ENCODE assay signal across 8 cellular contexts in genomic region chr10:101043356-101043707, GRCh38. TPM values are rescaled to one million over a fixed set of nuclear protein-coding genes. Genes with fewer than 3 reads are reported as not detected.
DNase-seq lines count a peak whose midpoint lies in the region; ATAC-seq and TF ChIP-seq lines count a peak whose summit lies in the region.

No MANE protein-coding gene starts in this region.

- CTCF ChIA-PET in CD4-positive, alpha-beta T cell (lab: Charles Lee): interaction anchor here (0.5 to 2.1 kb wide), 10 partner anchors 11 to 508 kb away, joined by 3 to 8 read pairs (median 4); partner anchors contain the start of genes HIF1AN, PDZD7 and SFXN3

- peaks cover 28% of the 10 kb centered on the region for H3K4me1 Mint-ChIP-seq in CD4-positive, alpha-beta T cell (ENCODE audit: low read depth)
- peaks cover 24% of the 10 kb centered on the region for H3K4me1 Mint-ChIP-seq in central memory CD8-positive, alpha-beta T cell
- peaks cover 25 to 30% of the 10 kb centered on the region in 2 donors for H3K4me1 Mint-ChIP-seq in natural killer cell

- H3K27ac Mint-ChIP-seq in CD4-positive, alpha-beta T cell: no peak overlapping the region
- H3K27ac Mint-ChIP-seq in central memory CD8-positive, alpha-beta T cell (ENCODE audit: low read depth): peak overlapping the region; percentile 94
- H3K27ac Mint-ChIP-seq in natural killer cell: peak overlapping the region; percentile 89 to 97

- H3K4me3 ChIP-seq in MG63: peak overlapping the region; percentile 61

- ATAC-seq in CD4-positive, alpha-beta T cell (ENCODE audit: poor library complexity): no peak
- no peak for ATAC-seq in central memory CD8-positive, alpha-beta T cell (replicated peaks; ENCODE audit: extremely low read depth, poor library complexity, severe bottlenecking)
- ATAC-seq in natural killer cell (no peak), HG03139 (IDR thresholded peaks at IDR 0.05; ENCODE audit: unreplicated experiment) (no peak), GM21526 (IDR thresholded peaks at IDR 0.05; ENCODE audit: low FRiP score, unreplicated experiment) (no peak)

- peaks cover 22% of the 10 kb centered on the region for H3K27me3 Mint-ChIP-seq in CD4-positive, alpha-beta T cell
- peaks cover 26% of the 10 kb centered on the region for H3K27me3 Mint-ChIP-seq in central memory CD8-positive, alpha-beta T cell
- H3K27me3 Mint-ChIP-seq in natural killer cell (ENCODE audit: low read depth in 2 of 2): peaks cover 19 to 22% of the 10 kb centered on the region in 2 donors

- no peaks in the 10 kb centered on the region for H3K9me3 ChIP-seq in CD4-positive, alpha-beta T cell (ENCODE audit: control insufficient read depth, low read length)
- no peaks in the 10 kb centered on the region for H3K9me3 ChIP-seq in MG63

- no peak overlapping the region for H3K27ac ChIP-seq in CD4-positive, alpha-beta T cell (ENCODE audit: low read depth, low read length)

- DNase-seq in CD4-positive, alpha-beta T cell: no peak
- DNase-seq in MG63 (no peak), natural killer cell (no peak), HUDEP-2 (lab: John Stamatoyannopoulos, UW; ENCODE audit: unreplicated experiment in 76 of 76) (no peak)
- DNase-seq in central memory CD8-positive, alpha-beta T cell (ENCODE audit: low spot score in 2 of 2): no peak
- no peak for DNase-seq in central memory CD4-positive, alpha-beta T cell

- no peak for TF ChIP-seq CTCF in CD4-positive, alpha-beta T cell (IDR thresholded peaks at IDR 0.05)
- no peak for TF ChIP-seq CTCF in natural killer cell (IDR thresholded peaks at IDR 0.05)

- H3K36me3 ChIP-seq in MG63: peaks cover 4% of the 10 kb centered on the region

- H3K4me3 Mint-ChIP-seq in CD4-positive, alpha-beta T cell: peak overlapping the region; percentile 95
- H3K4me3 Mint-ChIP-seq in central memory CD8-positive, alpha-beta T cell: peak overlapping the region; percentile 97
- peak overlapping the region; percentile 95 for H3K4me3 Mint-ChIP-seq in natural killer cell

- H3K27me3 ChIP-seq in CD4-positive, alpha-beta T cell (ENCODE audit: control insufficient read depth, insufficient read depth, low read length): peaks cover 15% of the 10 kb centered on the region
- no peaks in the 10 kb centered on the region for H3K27me3 ChIP-seq in MG63

- intact Hi-C loops in CD4-positive, alpha-beta T cell (cut with DNase I, micrococcal nuclease): loop anchor here (2.0 to 10.0 kb wide), 4 partner anchors 17 to 1701 kb away; partner anchors contain the start of genes BLOC1S2 (in 1 of the 2), KAZALD1 (in 1 of the 2) and WBP1L (in 1 of the 2)
- intact Hi-C loops in natural killer cell (cut with micrococcal nuclease): loop anchor here (2.0 kb wide), 2 partner anchors 17 to 99 kb away; partner anchors contain the start of gene KAZALD1

- POLR2A ChIA-PET in CD4-positive, alpha-beta T cell (lab: Charles Lee): interaction anchor here (0.6 to 4.9 kb wide), 9 partner anchors 12 to 79 kb away, joined by 3 to 48 read pairs (median 4); partner anchors contain the start of genes KAZALD1, PDZD7 and SFXN3

- H3K36me3 Mint-ChIP-seq in CD4-positive, alpha-beta T cell (ENCODE audit: low read depth): peaks cover 18% of the 10 kb centered on the region
- peaks cover 10% of the 10 kb centered on the region for H3K36me3 Mint-ChIP-seq in central memory CD8-positive, alpha-beta T cell (ENCODE audit: insufficient read depth)
- peaks cover 4% of the 10 kb centered on the region for H3K36me3 Mint-ChIP-seq in natural killer cell

- H3K9me3 Mint-ChIP-seq in CD4-positive, alpha-beta T cell: no peaks in the 10 kb centered on the region
- no peaks in the 10 kb centered on the region for H3K9me3 Mint-ChIP-seq in central memory CD8-positive, alpha-beta T cell
- no peaks in the 10 kb centered on the region for H3K9me3 Mint-ChIP-seq in natural killer cell

RNA-seq across cellular contexts. Expression of gene SFXN3, which starts 12.3 kb away (rescaled TPM):
- total RNA-seq in CD4-positive, alpha-beta T cell: 10 to 100 TPM; 43.2 to 48.3 TPM
- 27.4 and 38.5 TPM in 2 replicates for total RNA-seq in MG63 (2014; rRNA removed; shearing (Covaris generic); ENCODE audit: low replicate concordance)
- 10 to 100 TPM; 59.7 to 74.5 (median 68.9) TPM for total RNA-seq in natural killer cell

RNA-seq across cellular contexts. Expression of gene PDZD7, which starts 12.4 kb away (rescaled TPM):
- 1 to 10 TPM; 1.7 to 3.1 TPM for total RNA-seq in CD4-positive, alpha-beta T cell
- total RNA-seq in MG63 (2014; rRNA removed; shearing (Covaris generic); ENCODE audit: low replicate concordance): 1.4 and 2.5 TPM in 2 replicates
- 1 to 10 TPM in 1 of 3 donors, under 1 TPM in 2; 0.35 to 1.2 (median 0.52) TPM for total RNA-seq in natural killer cell

RNA-seq across cellular contexts. Expression of gene KAZALD1, which starts 18.5 kb away (rescaled TPM):
- total RNA-seq in CD4-positive, alpha-beta T cell: not detected
- total RNA-seq in MG63 (2014; rRNA removed; shearing (Covaris generic); ENCODE audit: low replicate concordance): 27.7 and 54.4 TPM in 2 replicates
- total RNA-seq in natural killer cell: under 1 TPM in 1 of 3 donors, not detected in 2; 0.49 TPM

RNA-seq across cellular contexts. Expression of gene LZTS2, which starts 43.7 kb away (rescaled TPM):
- total RNA-seq in CD4-positive, alpha-beta T cell: 1 to 10 TPM; 9.0 to 9.6 TPM
- 60.9 and 64.4 TPM in 2 replicates for total RNA-seq in MG63 (2014; rRNA removed; shearing (Covaris generic); ENCODE audit: low replicate concordance)
- total RNA-seq in natural killer cell: 10 to 100 TPM in 2 of 3 donors, 1 to 10 TPM in 1; 8.0 to 16.1 (median 11.7) TPM

RNA-seq across cellular contexts. Expression of gene TWNK, which starts 56.0 kb away (rescaled TPM):
- total RNA-seq in CD4-positive, alpha-beta T cell: 1 to 10 TPM; 2.7 to 2.8 TPM
- total RNA-seq in MG63 (2014; rRNA removed; shearing (Covaris generic); ENCODE audit: low replicate concordance): 13.3 and 14.6 TPM in 2 replicates
- total RNA-seq in natural killer cell: 1 to 10 TPM; 2.2 to 3.6 (median 3.3) TPM

Comparison
In these comparisons a context has a peak if more than half of its experiments do, and no peak if none do; other contexts are left out.
1. RNA of gene KAZALD1, which starts 18.5 kb away (total RNA-seq): 27.7 to 54.4 TPM in MG63; not detected in CD4-positive, alpha-beta T cell and 0.49 TPM in natural killer cell; every median in the first group is over 10 times any median in the second.
2. Peak in every context shown above with its lines, with median percentiles within 50 percentile points of each other: H3K4me3 Mint-ChIP-seq.